ENCODE assay signal across 8 cellular contexts in the genomic region with DNA sequence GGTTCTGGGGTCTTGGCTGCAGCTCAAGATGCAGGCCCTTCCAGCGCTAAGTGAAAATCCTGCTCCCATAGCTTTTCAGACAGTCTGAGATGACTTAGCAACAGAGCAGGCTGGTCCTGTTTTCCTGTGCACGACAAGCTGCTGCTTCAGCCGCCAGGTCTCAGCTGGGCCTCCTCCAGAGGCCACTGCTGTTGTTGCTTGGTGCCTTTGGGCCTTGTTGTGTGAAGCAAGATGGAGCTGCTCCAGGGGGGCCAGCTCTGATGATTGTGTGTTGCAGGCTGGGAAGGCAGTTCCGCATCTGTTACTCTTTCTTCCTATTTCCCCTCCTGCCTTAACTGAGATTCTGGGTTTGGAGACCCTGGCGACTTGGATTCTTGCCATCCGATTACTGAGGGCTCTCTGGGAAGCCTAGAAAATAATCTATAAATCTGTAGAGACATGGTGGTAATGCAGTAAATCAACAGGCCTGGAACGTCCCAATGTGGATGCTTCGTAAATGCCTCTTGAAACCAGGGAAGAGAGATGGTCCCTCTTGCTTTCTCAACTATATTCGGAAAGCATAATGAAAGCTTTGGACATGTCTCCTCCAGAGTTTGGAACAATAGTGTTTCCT. TPM values are rescaled to one million over a fixed set of nuclear protein-coding genes. Genes with fewer than 3 reads are reported as not detected.
DNase-seq lines count a peak whose midpoint lies in the region; ATAC-seq and TF ChIP-seq lines count a peak whose summit lies in the region.
"Had no signal": no experiment of that assay in that cellular context is flagged by ENCODE, and none has a peak within 500 bp of the region (broad histone marks: within the 10 kb centered on the region; RNA-seq: fewer than 3 reads in every experiment).

No MANE protein-coding gene starts in this region.

- H2BK20ac ChIP-seq in H9 (ENCODE audit: low read depth, low read length, poor library complexity, severe bottlenecking): no peak overlapping the region

- no peak overlapping the region for H4K5ac ChIP-seq in H9 (ENCODE audit: insufficient read length, low read depth, low read length)

- no peak overlapping the region for H3K4ac ChIP-seq in H9 (ENCODE audit: low read depth, low read length)

- no peak overlapping the region for H4K91ac ChIP-seq in H9 (ENCODE audit: insufficient read length, low read depth, low read length)

- H3K79me1 ChIP-seq in H9 (ENCODE audit: insufficient read depth, low read depth, low read length, poor library complexity, severe bottlenecking): no peaks in the 10 kb centered on the region

- peak overlapping the region; percentile 15 for H3K4me2 ChIP-seq in H9 (ENCODE audit: insufficient read depth, insufficient read length, low read length)

- H4K20me1 ChIP-seq in H9 (ENCODE audit: control insufficient read depth, insufficient read depth, insufficient read length): no peaks in the 10 kb centered on the region

- ATAC-seq in GM19467 (IDR thresholded peaks at IDR 0.05; ENCODE audit: unreplicated experiment) (no peak), HG03097 (IDR thresholded peaks at IDR 0.05; ENCODE audit: low FRiP score, unreplicated experiment) (no peak), right lobe of liver (no peak)

- H3K4me3 ChIP-seq in adipocyte (ENCODE audit: low read length) (peak overlapping the region; percentile 96), skeletal muscle cell (ENCODE audit: low read depth, low read length) (peak overlapping the region; percentile 91), right lobe of liver (no peak overlapping the region)

- H3K27ac ChIP-seq in H9 (ENCODE audit: insufficient read length, low read depth, low read length): no peak overlapping the region
- H3K27ac ChIP-seq in right lobe of liver: no peak overlapping the region

- peaks cover 18% of the 10 kb centered on the region for H3K79me2 ChIP-seq in H9 (ENCODE audit: insufficient read depth, low read length)

- H3K36me3 ChIP-seq in adipocyte (ENCODE audit: control insufficient read depth, insufficient read depth, low read length, severe bottlenecking): peaks cover 19% of the 10 kb centered on the region
- no peaks in the 10 kb centered on the region for H3K36me3 ChIP-seq in right lobe of liver

- H3K56ac ChIP-seq in H9 (ENCODE audit: insufficient read length, low read depth, low read length): no peak overlapping the region

- H4K8ac ChIP-seq in H9 (replicated peaks; ENCODE audit: insufficient read length, low read depth, low read length): no peak overlapping the region

- H3K27me3 Mint-ChIP-seq in H9 (ENCODE audit: low read depth): no peaks in the 10 kb centered on the region; the same call in 1 of the 2 replicates
- H3K27me3 Mint-ChIP-seq in glutamatergic neuron (ENCODE audit: unreplicated experiment): peaks cover 40% of the 10 kb centered on the region

- H3K4me1 Mint-ChIP-seq in H9: peaks cover 38 to 43% of the 10 kb centered on the region in 2 experiments
- peaks cover 34% of the 10 kb centered on the region for H3K4me1 Mint-ChIP-seq in glutamatergic neuron (ENCODE audit: low read depth, unreplicated experiment)

- no peaks in the 10 kb centered on the region for H3K9me3 Mint-ChIP-seq in H9
- peaks cover 55% of the 10 kb centered on the region for H3K9me3 Mint-ChIP-seq in glutamatergic neuron (ENCODE audit: unreplicated experiment)

- H3T11ph ChIP-seq in H9 (ENCODE audit: low read length): no peak overlapping the region

- DNase-seq in H9 (no peak), adipocyte (ENCODE audit: low read depth) (peak; percentile 34), glutamatergic neuron (peak; percentile 68), skeletal muscle cell (ENCODE audit: low read depth) (peak; percentile 8), right lobe of liver (no peak)
- DNase-seq: activated CD8-positive, alpha-beta memory T cell treated with anti-CD3 and anti-CD28 coated beads, Interleukin-2, amount 50 U/mL, for 4 hours had no signal

- H3K4me1 ChIP-seq in H9 (ENCODE audit: insufficient read depth, low read length): peaks cover 9% of the 10 kb centered on the region; the same call in 1 of the 2 replicates
- H3K4me1 ChIP-seq in adipocyte (ENCODE audit: control insufficient read depth, insufficient read depth, low read length): peaks cover 39% of the 10 kb centered on the region
- peaks cover 0 to 8% (median 0%) of the 10 kb centered on the region in 4 donors for H3K4me1 ChIP-seq in right lobe of liver

- peaks cover 10% of the 10 kb centered on the region for H3K23me2 ChIP-seq in H9 (ENCODE audit: insufficient read length, low read depth, low read length, poor library complexity, severe bottlenecking)

- H3K36me3 Mint-ChIP-seq in H9 (ENCODE audit: insufficient read depth in 1 of 3, low read depth in 3 of 3) (peaks cover 2 to 24% (median 6%) of the 10 kb centered on the region in 3 experiments), glutamatergic neuron (ENCODE audit: unreplicated experiment) (peaks cover 24% of the 10 kb centered on the region)

- H2BK12ac ChIP-seq in H9 (ENCODE audit: insufficient read length, low read depth, low read length): no peak overlapping the region

- H3K27ac Mint-ChIP-seq in H9 (peak overlapping the region; percentile 58 to 85 (median 61); a peak in 2 of 7 replicates), glutamatergic neuron (ENCODE audit: unreplicated experiment) (peak overlapping the region; percentile 100)

- H3K23ac ChIP-seq in H9 (ENCODE audit: insufficient read length, low read depth, low read length): no peak overlapping the region

- no peak overlapping the region; the same call in 1 of the 2 replicates for H3K14ac ChIP-seq in H9 (ENCODE audit: insufficient read depth, low read length)

- no peak overlapping the region for H3K18ac ChIP-seq in H9 (ENCODE audit: insufficient read length, low read depth, low read length)

- H3K9ac ChIP-seq in H9 (ENCODE audit: extremely low read depth, insufficient read length, low read length) (no peak overlapping the region), adipocyte (ENCODE audit: low read length) (peak overlapping the region; percentile 98)

- no peak overlapping the region for H2BK15ac ChIP-seq in H9 (ENCODE audit: low read depth, low read length)

- intact Hi-C loops in right lobe of liver (cut with DNase I): no loop called here

- no peak overlapping the region for H2BK5ac ChIP-seq in H9 (ENCODE audit: insufficient read length, low read length)

- H2AFZ ChIP-seq in H9 (ENCODE audit: low read length): no peak overlapping the region

- H2AK5ac ChIP-seq in H9 (ENCODE audit: insufficient read length, low read length): no peak overlapping the region

- no CpG with 5 or more reads among the region's 9 CpGs for WGBS in H9 (ENCODE audit: extremely low coverage, insufficient read length, low lambda C conversion rate)
- WGBS in right lobe of liver (ENCODE audit: insufficient coverage, low coverage, low lambda C conversion rate, missing lambda C conversion rate): 61% methylated on average over 8 of the region's 9 CpGs

- H3K4me3 Mint-ChIP-seq in H9 (peak overlapping the region in 1 of 2 experiments; percentile 51; a peak in 3 of 5 replicates), glutamatergic neuron (ENCODE audit: unreplicated experiment) (peak overlapping the region; percentile 94)

- H2BK120ac ChIP-seq in H9 (ENCODE audit: low read depth, low read length, poor library complexity, severe bottlenecking): no peak overlapping the region

- H3K9me3 ChIP-seq in H9 (ENCODE audit: control insufficient read depth, low read depth, low read length): no peaks in the 10 kb centered on the region
- H3K9me3 ChIP-seq in adipocyte (ENCODE audit: control insufficient read depth, low read length): no peaks in the 10 kb centered on the region
- no peaks in the 10 kb centered on the region for H3K9me3 ChIP-seq in right lobe of liver

- H3K27me3 ChIP-seq in H9 (ENCODE audit: insufficient read depth, low read length) (no peaks in the 10 kb centered on the region), adipocyte (replicated peaks; ENCODE audit: control insufficient read depth, insufficient read depth, low read length) (no peaks in the 10 kb centered on the region), right lobe of liver (peaks cover 0 to 8% of the 10 kb centered on the region in 2 donors)

- no peak for TF ChIP-seq CTCF in H9 (conservative IDR thresholded peaks at IDR 0.05)
- TF ChIP-seq CTCF in glutamatergic neuron (IDR thresholded peaks at IDR 0.05; ENCODE audit: partially characterized antibody, unreplicated experiment): peak; percentile 1
- no peak for TF ChIP-seq CTCF in right lobe of liver (IDR thresholded peaks at IDR 0.05)

- TF ChIP-seq POLR2A in right lobe of liver (IDR thresholded peaks at IDR 0.05): no peak

RNA-seq across cellular contexts. Expression of a gene that starts 3.2 kb away (rescaled TPM):
- 67.1 and 67.5 TPM in 2 replicates for total RNA-seq in H9 (2021)
- 2,530 TPM for total RNA-seq in glutamatergic neuron (ENCODE audit: unreplicated experiment)
- total RNA-seq in right lobe of liver: 10 to 100 TPM in 2 of 6 experiments, 1 to 10 TPM in 4; 2.4 to 14.0 (median 5.3) TPM

Comparison
In these comparisons a context has a peak if more than half of its experiments do, and no peak if none do; other contexts are left out.
1. DNase-seq: peak in adipocyte (single experiment), glutamatergic neuron (single experiment) and skeletal muscle cell (single experiment); none in H9 (single experiment) and right lobe of liver (0 of 3).
2. H3K4me3 ChIP-seq: peak in adipocyte (single experiment) and skeletal muscle cell (single experiment); none in right lobe of liver (0 of 3).
3. RNA of a gene that starts 3.2 kb away (total RNA-seq): 2,530 TPM in glutamatergic neuron (single experiment); 67.1 to 67.5 TPM in H9 and 2.4 to 14.0 TPM in right lobe of liver; every median in the first group is over 10 times any median in the second.